In genomic region chr2:207734636-207735512, GRCh38 we compare ENCODE assay signal across 14 cellular contexts. TPM values are rescaled to one million over a fixed set of nuclear protein-coding genes. Genes with fewer than 3 reads are reported as not detected.
DNase-seq lines count a peak whose midpoint lies in the region; ATAC-seq, FAIRE-seq and TF ChIP-seq lines count a peak whose summit lies in the region.
"Had no signal": no experiment of that assay in that cellular context is flagged by ENCODE, and none has a peak within 500 bp of the region (broad histone marks: within the 10 kb centered on the region; RNA-seq: fewer than 3 reads in every experiment).

No MANE protein-coding gene starts in this region.

- WGBS in IMR-90 (ENCODE audit: extremely low coverage in 2 of 2, insufficient read length in 1 of 2), 2 experiments: no CpG with 5 or more reads among the region's 4 CpGs

- intact Hi-C loops in IMR-90 (cut with micrococcal nuclease) (loop anchor here (1.0 to 10.0 kb wide), 4 partner anchors 110 to 1040 kb away; partner anchors contain the start of gene METTL21A), mucosa of descending colon (cut with DNase I, micrococcal nuclease) (no loop called here), OCI-LY7 (cut with micrococcal nuclease; ENCODE audit: unreplicated experiment) (loop anchor here (5.0 kb wide), 1 partner anchor 108 kb away; the partner anchor contains the start of gene METTL21A)

- no peak overlapping the region for H2BK20ac ChIP-seq in IMR-90 (ENCODE audit: low read depth, low read length)

- no peak overlapping the region for H3K18ac ChIP-seq in IMR-90 (ENCODE audit: low read depth, low read length)

- no peaks in the 10 kb centered on the region for H3K9me1 ChIP-seq in IMR-90 (ENCODE audit: insufficient read depth, low read length)

- TF ChIP-seq RAD21 in IMR-90 (IDR thresholded peaks at IDR 0.05; ENCODE audit: low read length): no peak

- BruUV-seq in IMR-90 (replicated peaks; lab: Mats Ljungman, UMichigan) (no TSS peak), OCI-LY7 (replicated peaks; lab: Mats Ljungman, UMichigan) (no TSS peak)

- H2AK5ac ChIP-seq in IMR-90 (ENCODE audit: low read depth, low read length): no peak overlapping the region

- no peak overlapping the region for H2AK9ac ChIP-seq in IMR-90 (replicated peaks; ENCODE audit: low read depth, low read length, poor library complexity)

- H3K9ac ChIP-seq in IMR-90 (ENCODE audit: low read depth, low read length): no peak overlapping the region

- H3K4me3 ChIP-seq in IMR-90 (ENCODE audit: insufficient read depth, low read depth, low read length) (no peak overlapping the region), mucosa of descending colon (no peak overlapping the region), OCI-LY7 (ENCODE audit: low read depth, low read length, poor library complexity, severe bottlenecking) (no peak overlapping the region)
- H3K4me3 ChIP-seq: SJSA1 had no signal

- H3K9me3 ChIP-seq in IMR-90 (ENCODE audit: control insufficient read depth, insufficient read depth, low read length): no peaks in the 10 kb centered on the region
- H3K9me3 ChIP-seq in mucosa of descending colon: no peaks in the 10 kb centered on the region
- H3K9me3 ChIP-seq in OCI-LY7 (ENCODE audit: low read length): no peaks in the 10 kb centered on the region
- H3K9me3 ChIP-seq: SJSA1 had no signal

- no peak overlapping the region for H4K5ac ChIP-seq in IMR-90 (ENCODE audit: low read depth, low read length)

- no peak overlapping the region for H3K23ac ChIP-seq in IMR-90 (ENCODE audit: low read depth, low read length)

- H4K20me1 ChIP-seq in IMR-90 (ENCODE audit: insufficient read depth, low read length) (no peaks in the 10 kb centered on the region; the same call in 1 of the 2 replicates), OCI-LY7 (ENCODE audit: insufficient read depth, low read length) (no peaks in the 10 kb centered on the region)

- H3K4me2 ChIP-seq in IMR-90 (ENCODE audit: low read depth, low read length): no peak overlapping the region
- no peak overlapping the region for H3K4me2 ChIP-seq in OCI-LY7 (ENCODE audit: low read length)

- TF ChIP-seq POLR2A in IMR-90 (IDR thresholded peaks at IDR 0.05; ENCODE audit: low read depth, low read length): no peak

- no peak for DNase-seq in IMR-90
- peak in 1 of 3 donors; percentile 59 for DNase-seq in mucosa of descending colon
- no peak for DNase-seq in NCI-H2029 treated with DMSO at 0.1 percent for 48 hours (lab: John Stamatoyannopoulos, UW)
- no peak for DNase-seq in OCI-LY7 (ENCODE audit: low spot score)
- DNase-seq in GM13977 (ENCODE audit: low spot score): no peak
- DNase-seq: C1 segment of cervical spinal cord, DMS 273 treated with DMSO at 0.1 percent for 48 hours, NCI-H187 treated with DMSO at 0.1 percent for 48 hours, NCI-H2171 treated with DMSO at 0.1 percent for 48 hours, NCI-H748 treated with DMSO at 0.1 percent for 48 hours had no signal

- no peaks in the 10 kb centered on the region for H3K4me1 ChIP-seq in IMR-90 (ENCODE audit: control insufficient read depth, insufficient read depth, low read length)
- H3K4me1 ChIP-seq in mucosa of descending colon (ENCODE audit: low read depth): no peaks in the 10 kb centered on the region
- no peaks in the 10 kb centered on the region for H3K4me1 ChIP-seq in OCI-LY7 (ENCODE audit: insufficient read depth, low read length, poor library complexity, severe bottlenecking)
- H3K4me1 ChIP-seq: SJSA1 had no signal

- no peak overlapping the region for H2BK15ac ChIP-seq in IMR-90 (ENCODE audit: low read depth, low read length)

- no peak overlapping the region for H3K4ac ChIP-seq in IMR-90 (ENCODE audit: low read depth, low read length)

- no peaks in the 10 kb centered on the region for H3K79me1 ChIP-seq in IMR-90 (ENCODE audit: low read depth in 1 of 2, low read length in 2 of 2)

- no peak overlapping the region for H3K56ac ChIP-seq in IMR-90 (ENCODE audit: extremely low read depth, insufficient read depth, low read length)

- no peak overlapping the region for H3K14ac ChIP-seq in IMR-90 (replicated peaks; ENCODE audit: low read depth, low read length)

- dilution Hi-C loops in IMR-90 (cut with HindIII; ENCODE audit: low sequenced_read_pairs, unreplicated experiment): no loop called here

- CTCF ChIA-PET in IMR-90 (lab: Yijun Ruan, JAX) (interaction anchor here (1.0 kb wide), 1 partner anchor 18 kb away, joined by 3 read pairs; no protein-coding TSS in a partner anchor), OCI-LY7 (lab: Charles Lee; ENCODE audit: unreplicated experiment) (interaction anchor here (1.2 kb wide), 1 partner anchor 306 kb away, joined by 3 read pairs; no protein-coding TSS in a partner anchor)

- H3K9me2 ChIP-seq in OCI-LY7 (ENCODE audit: insufficient read depth, low read length): no peaks in the 10 kb centered on the region

- ATAC-seq in IMR-90 (ENCODE audit: low read depth) (no peak), mucosa of descending colon (peak; percentile 87), GM21515 (IDR thresholded peaks at IDR 0.05; ENCODE audit: unreplicated experiment) (no peak)

- H3K27ac ChIP-seq in C4-2B (no peak overlapping the region), IMR-90 (ENCODE audit: insufficient read depth, low read length) (no peak overlapping the region), OCI-LY7 (ENCODE audit: low read depth, low read length, poor library complexity, severe bottlenecking) (no peak overlapping the region)
- H3K27ac ChIP-seq: SJSA1 had no signal

- H3K79me2 ChIP-seq in OCI-LY7 (ENCODE audit: insufficient read depth, low read depth, low read length): no peaks in the 10 kb centered on the region

- H3K27me3 ChIP-seq in IMR-90 (ENCODE audit: control insufficient read depth, insufficient read depth, low read length): no peaks in the 10 kb centered on the region
- H3K27me3 ChIP-seq: SJSA1 had no signal

- no peak overlapping the region for H4K8ac ChIP-seq in IMR-90 (ENCODE audit: low read depth in 2 of 2, low read length in 2 of 2)

- H4K91ac ChIP-seq in IMR-90 (ENCODE audit: insufficient read depth, low read depth, low read length): no peak overlapping the region

- no peak overlapping the region for H2BK5ac ChIP-seq in IMR-90 (ENCODE audit: low read depth, low read length, poor library complexity, severe bottlenecking)

- H3K36me3 ChIP-seq in IMR-90 (ENCODE audit: control insufficient read depth, insufficient read depth, low read length) (peaks cover 4% of the 10 kb centered on the region; the same call in 1 of the 2 replicates), mucosa of descending colon (ENCODE audit: low read depth) (no peaks in the 10 kb centered on the region), OCI-LY7 (ENCODE audit: insufficient read depth, low read length) (peaks cover 28% of the 10 kb centered on the region)

- TF ChIP-seq CTCF in C4-2B (conservative IDR thresholded peaks at IDR 0.05): peak; percentile 26; the same call in 1 of the 2 replicates
- TF ChIP-seq CTCF in IMR-90 (conservative IDR thresholded peaks at IDR 0.05; ENCODE audit: low read depth, low read length): no peak
- TF ChIP-seq CTCF in mucosa of descending colon (IDR thresholded peaks at IDR 0.05): no peak
- TF ChIP-seq CTCF in OCI-LY7 (conservative IDR thresholded peaks at IDR 0.05; ENCODE audit: low read length): no peak; the same call in 1 of the 2 replicates
- no peak for TF ChIP-seq CTCF in GM13977 (IDR thresholded peaks at IDR 0.05; ENCODE audit: extremely low read depth, insufficient read depth, missing control alignments)

- peak; percentile 68 for FAIRE-seq in islet of Langerhans (lab: Jason Lieb, UNC)

- H2BK120ac ChIP-seq in IMR-90 (ENCODE audit: low read depth, low read length): no peak overlapping the region

- in situ Hi-C loops in IMR-90 (cut with MboI; ENCODE audit: low sequenced_read_pairs): loop anchor here (10.0 to 25.0 kb wide), 3 partner anchors 527 to 948 kb away; partner anchors contain the start of genes IDH1 and PIKFYVE
- in situ Hi-C loops in GM13977 (cut with MboI; ENCODE audit: low pct_unique_long_range_greater_than_20kb, low sequenced_read_pairs, unreplicated experiment): no loop called here

- H2AFZ ChIP-seq in IMR-90 (replicated peaks; ENCODE audit: low read length, poor library complexity) (no peak overlapping the region), OCI-LY7 (ENCODE audit: low read length) (no peak overlapping the region)

- POLR2A ChIA-PET in IMR-90 (lab: Charles Lee; ENCODE audit: unreplicated experiment) (no interaction called here), OCI-LY7 (lab: Charles Lee) (interaction anchor here (0.7 to 1.0 kb wide), 5 partner anchors 10 to 108 kb away, joined by 3 read pairs; no protein-coding TSS in a partner anchor)

TF ChIP-seq in IMR-90, 13 proteins besides CTCF, POLR2A, EP300 and RAD21:
- TF ChIP-seq CEBPB (IDR thresholded peaks at IDR 0.05; ENCODE audit: low read depth, low read length) (peak; percentile 37; the same call in 1 of the 2 replicates), MXI1 (IDR thresholded peaks at IDR 0.05; ENCODE audit: borderline replicate concordance, low read depth, low read length) (no peak), MAZ (IDR thresholded peaks at IDR 0.05; ENCODE audit: borderline replicate concordance, low read depth, low read length) (no peak), BHLHE40 (IDR thresholded peaks at IDR 0.05; ENCODE audit: low read depth, low read length) (no peak), ELK1 (IDR thresholded peaks at IDR 0.05; ENCODE audit: borderline replicate concordance, low read depth, low read length) (no peak)

RNA-seq across cellular contexts. Expression of gene CCNYL1, which starts 23.4 kb away (rescaled TPM):
- total RNA-seq in IMR-90 (2012; rRNA removed): 5.4 and 6.7 TPM in 2 replicates
- polyA plus RNA-seq in IMR-90 (2012; rRNA removed): 5.7 and 7.3 TPM in 2 replicates
- 2.9 and 3.5 TPM in 2 replicates for polyA plus RNA-seq in IMR-90 (2012; cell fraction: cytosol; rRNA removed)
- 3.3 and 13.0 TPM in 2 replicates for polyA plus RNA-seq in IMR-90 (2012; cell fraction: nucleus; rRNA removed; ENCODE audit: low replicate concordance)
- total RNA-seq in mucosa of descending colon: 10 to 100 TPM; 27.8 to 53.9 (median 32.0) TPM
- total RNA-seq in OCI-LY7 (2014; rRNA removed; shearing (Covaris generic)): 4.2 and 8.0 TPM in 2 replicates
- 22.5 and 24.2 TPM in 2 replicates for total RNA-seq in OCI-LY7 (2022)

RNA-seq across cellular contexts. Expression of gene FZD5, which starts 34.8 kb away (rescaled TPM):
- total RNA-seq in IMR-90 (2012; rRNA removed) (under 0.01 TPM in 2 replicates), mucosa of descending colon (100 to 1,000 TPM in 2 of 3 donors, 10 to 100 TPM in 1; 89.9 to 140 (median 125) TPM), OCI-LY7 (2022) (2.4 and 2.5 TPM in 2 replicates)
- 0.09 and 0.11 TPM in 2 replicates for polyA plus RNA-seq in IMR-90 (2012; rRNA removed)
- polyA plus RNA-seq in IMR-90 (2012; cell fraction: cytosol; rRNA removed): 0.06 and 0.09 TPM in 2 replicates
- polyA plus RNA-seq in IMR-90 (2012; cell fraction: nucleus; rRNA removed; ENCODE audit: low replicate concordance): 0.08 and 0.11 TPM in 2 replicates
- 1.1 and 1.2 TPM in 2 replicates for total RNA-seq in OCI-LY7 (2014; rRNA removed; shearing (Covaris generic))

Comparison
In these comparisons a context has a peak if more than half of its experiments do, and no peak if none do; other contexts are left out.
1. RNA of gene FZD5, which starts 34.8 kb away (total RNA-seq): 89.9 to 140 TPM in mucosa of descending colon; 1.1 to 2.5 TPM in OCI-LY7 and under 0.01 TPM in IMR-90; every median in the first group is over 10 times any median in the second.
2. intact Hi-C loops: an anchor here in IMR-90 (1.0 to 10.0 kb wide) and OCI-LY7 (5.0 kb wide); none called in mucosa of descending colon.